In genomic region chr10:100912609-100913469, GRCh38 we compare ENCODE assay signal across 8 cellular contexts. TPM values are rescaled to one million over a fixed set of nuclear protein-coding genes. Genes with fewer than 3 reads are reported as not detected.
DNase-seq lines count a peak whose midpoint lies in the region; ATAC-seq and TF ChIP-seq lines count a peak whose summit lies in the region.

Gene SLF2 (plus strand): TSS chr10:100912963. CDS start chr10:100913111, 148 bp downstream.

- peaks cover 31% of the 10 kb centered on the region for H3K79me2 ChIP-seq in SU-DHL-6 (ENCODE audit: insufficient read depth, low read length)

- H3K4me3 Mint-ChIP-seq in activated naive CD8-positive, alpha-beta T cell treated with anti-CD3 and anti-CD28 coated beads, Interleukin-2, amount 10 ng/mL, durations not matched to agents 7 days and 5 days = peak within 1 kb of the TSS; percentile 97
- H3K4me3 Mint-ChIP-seq in osteocyte (ENCODE audit: unreplicated experiment) = peak within 1 kb of the TSS; percentile 96

- H3K36me3 ChIP-seq in SU-DHL-6 (ENCODE audit: low read length) = peaks cover 32% of the 10 kb centered on the region
- H3K36me3 ChIP-seq in thymus (ENCODE audit: control insufficient read depth, insufficient read depth) = peaks cover 6% of the 10 kb centered on the region

- peak within 1 kb of the TSS; percentile 96 for H3K27ac Mint-ChIP-seq in activated naive CD8-positive, alpha-beta T cell treated with anti-CD3 and anti-CD28 coated beads, Interleukin-2, amount 10 ng/mL, durations not matched to agents 7 days and 5 days
- H3K27ac Mint-ChIP-seq in osteocyte (ENCODE audit: unreplicated experiment) = peak within 1 kb of the TSS; percentile 94

- no peaks in the 10 kb centered on the region for H3K9me3 Mint-ChIP-seq in activated naive CD8-positive, alpha-beta T cell treated with anti-CD3 and anti-CD28 coated beads, Interleukin-2, amount 10 ng/mL, durations not matched to agents 7 days and 5 days
- no peaks in the 10 kb centered on the region for H3K9me3 Mint-ChIP-seq in osteocyte (ENCODE audit: unreplicated experiment)

- peak within 1 kb of the TSS; percentile 84 for H3K27ac ChIP-seq in SU-DHL-6 (ENCODE audit: low read depth, low read length)
- peak within 1 kb of the TSS; percentile 95 for H3K27ac ChIP-seq in thymus (ENCODE audit: low read depth)

- WGBS in thymus = under 1% methylated on average over 71 of the region's 71 CpGs

- no peaks in the 10 kb centered on the region for H3K27me3 ChIP-seq in SU-DHL-6 (ENCODE audit: low read length)
- H3K27me3 ChIP-seq in thymus (ENCODE audit: control insufficient read depth, insufficient read depth) = no peaks in the 10 kb centered on the region

- peaks cover 46% of the 10 kb centered on the region for H3K4me1 Mint-ChIP-seq in activated naive CD8-positive, alpha-beta T cell treated with anti-CD3 and anti-CD28 coated beads, Interleukin-2, amount 10 ng/mL, durations not matched to agents 7 days and 5 days
- H3K4me1 Mint-ChIP-seq in osteocyte (ENCODE audit: unreplicated experiment) = peaks cover 39% of the 10 kb centered on the region

- H3F3A ChIP-seq in SU-DHL-6 (ENCODE audit: insufficient read depth) = 0 out of 2 replicates have a peak, but pooled peaks cover 9% of the 10 kb centered on the region

- no peaks in the 10 kb centered on the region for H3K9me3 ChIP-seq in SU-DHL-6 (ENCODE audit: insufficient read depth, low read length)
- no peaks in the 10 kb centered on the region for H3K9me3 ChIP-seq in thymus (ENCODE audit: control insufficient read depth)

- POLR2A ChIA-PET in activated naive CD8-positive, alpha-beta T cell treated with anti-CD3 and anti-CD28 coated beads, Interleukin-2, amount 10 ng/mL, durations not matched to agents 7 days and 5 days (lab: Charles Lee) = interaction anchor here (0.7 to 2.0 kb wide), 9 partner anchors 10 to 404 kb away, joined by 3 to 10 read pairs (median 4); partner anchors contain the start of genes HIF1AN, PDZD7 and SFXN3

- no peaks in the 10 kb centered on the region for H3K9me2 ChIP-seq in SU-DHL-6 (replicated peaks; ENCODE audit: insufficient read depth, low read length)

- intact Hi-C loops in head of caudate nucleus (cut with DNase I) = loop anchor here (5.0 kb wide), 1 partner anchor 84 kb away; the partner anchor contains the start of gene LZTS2

- peak; percentile 86 for DNase-seq in NCI-H128 (lab: John Stamatoyannopoulos, UW; ENCODE audit: unreplicated experiment)
- peak; percentile 89 for DNase-seq in activated naive CD8-positive, alpha-beta T cell treated with anti-CD3 and anti-CD28 coated beads, Interleukin-2, amount 10 ng/mL, durations not matched to agents 7 days and 5 days
- DNase-seq in head of caudate nucleus = peak; percentile 94 to 100 (median 99)
- DNase-seq in osteocyte (ENCODE audit: extremely low spot score, unreplicated experiment) = peak; percentile 98

- TF ChIP-seq POLR2A in GM10847 (IDR thresholded peaks at IDR 0.05; ENCODE audit: extremely low read depth, insufficient read length) = peak; percentile 70

- TF ChIP-seq CTCF in SU-DHL-6 (IDR thresholded peaks at IDR 0.05; ENCODE audit: insufficient read depth, low read length, poor library complexity, severe bottlenecking) (no peak), osteocyte (IDR thresholded peaks at IDR 0.05) (no peak)

- H3K27me3 Mint-ChIP-seq in activated naive CD8-positive, alpha-beta T cell treated with anti-CD3 and anti-CD28 coated beads, Interleukin-2, amount 10 ng/mL, durations not matched to agents 7 days and 5 days = no peaks in the 10 kb centered on the region
- H3K27me3 Mint-ChIP-seq in osteocyte (ENCODE audit: unreplicated experiment) = no peaks in the 10 kb centered on the region

- peaks cover 23% of the 10 kb centered on the region for H3K36me3 Mint-ChIP-seq in activated naive CD8-positive, alpha-beta T cell treated with anti-CD3 and anti-CD28 coated beads, Interleukin-2, amount 10 ng/mL, durations not matched to agents 7 days and 5 days
- peaks cover 15% of the 10 kb centered on the region for H3K36me3 Mint-ChIP-seq in osteocyte (ENCODE audit: unreplicated experiment)

- H3K4me1 ChIP-seq in thymus (ENCODE audit: control insufficient read depth, insufficient read depth, low read length) = peaks cover 12% of the 10 kb centered on the region

- H3K4me2 ChIP-seq in SU-DHL-6 (ENCODE audit: low read depth, low read length, poor library complexity, severe bottlenecking) = peak within 1 kb of the TSS; percentile 65

- H2AFZ ChIP-seq in SU-DHL-6 (ENCODE audit: low read depth, low read length, severe bottlenecking) = peak within 1 kb of the TSS; percentile 91

- peak within 1 kb of the TSS; percentile 98 for H3K9ac ChIP-seq in SU-DHL-6 (ENCODE audit: low read length)

- ATAC-seq in HG02678 (IDR thresholded peaks at IDR 0.05; ENCODE audit: unreplicated experiment) = peak; percentile 91
- ATAC-seq in activated naive CD8-positive, alpha-beta T cell treated with anti-CD3 and anti-CD28 coated beads, Interleukin-2, amount 10 ng/mL, durations not matched to agents 7 days and 5 days (ENCODE audit: low read depth) = peak; percentile 94

- peaks cover 27% of the 10 kb centered on the region for H4K20me1 ChIP-seq in SU-DHL-6 (ENCODE audit: low read depth, low read length)

- H3K4me3 ChIP-seq in SU-DHL-6 (ENCODE audit: insufficient read depth, low read length, poor library complexity, severe bottlenecking) = peak within 1 kb of the TSS; percentile 95
- peak within 1 kb of the TSS; percentile 100 for H3K4me3 ChIP-seq in thymus (ENCODE audit: low read length)

RNA-seq across cellular contexts. Expression of gene SLF2, which starts in this region (rescaled TPM):
- total RNA-seq in activated naive CD8-positive, alpha-beta T cell treated with anti-CD3 and anti-CD28 coated beads, Interleukin-2, amount 10 ng/mL, durations not matched to agents 7 days and 5 days = 10 to 100 TPM; 45.1 to 46.5 TPM
- 27.7 and 28.3 TPM in 2 replicates for total RNA-seq in osteocyte
- polyA plus RNA-seq in thymus = 23.8 TPM

Comparison
In these comparisons a context has a peak if more than half of its experiments do, and no peak if none do; other contexts are left out.
1. Peak in every context shown above with its lines: DNase-seq, ATAC-seq, H3K4me3 ChIP-seq and H3K27ac ChIP-seq.